ENCODE assay signal across 14 cellular contexts in the genomic region with DNA sequence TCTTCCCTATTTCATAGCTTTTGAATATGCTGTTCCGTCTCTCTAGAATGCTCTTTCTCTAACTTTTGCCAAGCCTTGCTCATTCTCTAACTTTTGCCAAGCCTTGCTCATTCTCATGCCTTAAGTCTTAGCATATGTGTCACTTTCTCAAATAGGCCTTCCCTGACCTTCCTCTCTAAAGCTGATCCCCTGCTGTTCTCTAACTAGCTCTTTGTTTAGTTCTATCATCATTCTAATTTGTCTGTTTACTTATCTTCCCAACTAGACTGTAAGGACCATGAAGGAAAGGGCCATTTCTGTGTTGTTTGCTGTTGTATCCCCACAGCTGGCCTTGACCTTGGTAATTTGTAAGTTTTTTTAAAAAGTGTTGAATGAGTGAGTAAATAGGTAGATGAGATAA.
"Had no signal": no experiment of that assay in that cellular context is flagged by ENCODE, and none has a peak within 500 bp of the region (broad histone marks: within the 10 kb centered on the region; RNA-seq: fewer than 3 reads in every experiment).

No MANE protein-coding gene starts in this region.

- H3K4me3 ChIP-seq: ascending aorta, gastrocnemius medialis, heart right ventricle, lung, mucosa of descending colon, psoas muscle had no signal

- H3K27me3 ChIP-seq: ascending aorta, gastrocnemius medialis had no signal

- H3K9me3 ChIP-seq: gastrocnemius medialis had no signal

- H3K27ac ChIP-seq: ascending aorta, gastrocnemius medialis, psoas muscle had no signal

- H3K36me3 ChIP-seq: ascending aorta, gastrocnemius medialis, heart right ventricle had no signal

- DNase-seq: activated CD4-positive, alpha-beta T cell treated with anti-CD3 and anti-CD28 coated beads for 48 hours; activated naive CD4-positive, alpha-beta T cell; activated naive CD8-positive, alpha-beta T cell treated with anti-CD3 and anti-CD28 coated beads, Interleukin-2, amount 50 U/mL, for 24 hours; effector CD4-positive, alpha-beta T cell; gastrocnemius medialis; heart right ventricle; mucosa of descending colon; naive thymus-derived CD8-positive, alpha-beta T cell; nucleus accumbens; psoas muscle; stimulated activated CD4-positive, alpha-beta T cell treated with anti-CD3 and anti-CD28 coated beads, Interleukin-2, amount 100 ng/mL, for 24 hours; stimulated activated naive CD4-positive, alpha-beta T cell had no signal

- H3K4me1 ChIP-seq: ascending aorta, gastrocnemius medialis, psoas muscle had no signal
